27 cellular contexts compared by ENCODE assay signal in genomic region chr3:9878700-9879099, GRCh38. TPM values are rescaled to one million over a fixed set of nuclear protein-coding genes. Genes with fewer than 3 reads are reported as not detected.
A peak's percentile ranks its signal among the peaks of the same experiment; 100 is the strongest.
DNase-seq lines count a peak whose midpoint lies in the region; ATAC-seq and TF ChIP-seq lines count a peak whose summit lies in the region.
"Had no signal": no experiment of that assay in that cellular context is flagged by ENCODE, and none has a peak within 500 bp of the region (broad histone marks: within the 10 kb centered on the region; RNA-seq: fewer than 3 reads in every experiment).

No MANE protein-coding gene starts in this region.

- H3K27ac ChIP-seq in duodenal mucosa (ENCODE audit: low read depth, low read length) (no peak overlapping the region), stomach (peak overlapping the region in 2 of 5 donors; percentile 3 to 20)
- H3K27ac ChIP-seq: heart right ventricle, left lung had no signal

- H3K4me3 Mint-ChIP-seq in neural crest cell, result no peak overlapping the region
- H3K4me3 Mint-ChIP-seq: activated T-cell treated with anti-CD3 and anti-CD28 coated beads, Interleukin-2, amount 50 U/mL, for 4 hours; CD8-positive, alpha-beta memory T cell; natural killer cell treated with Interleukin-12 subunit alpha and Interleukin-12 subunit beta and Interleukin-15 and Interleukin-18, amount 100 ng/mL, for 72 hours had no signal

- peak; percentile 11 for DNase-seq in M059J (ENCODE audit: low read depth)
- no peak for DNase-seq in neural crest cell (ENCODE audit: low read depth, low spot score)
- peak; percentile 59 for DNase-seq in stomach
- DNase-seq in superior temporal gyrus (ENCODE audit: extremely low spot score), result no peak
- DNase-seq in HCEC 1CT, result no peak
- no peak for DNase-seq in activated gamma-delta T cell (lab: John Stamatoyannopoulos, UW)
- DNase-seq: activated CD4-positive, CD25-positive, alpha-beta regulatory T cell treated with anti-CD3 and anti-CD28 coated beads, Interleukin-2, amount 50 U/mL, for 72 hours; activated naive CD4-positive, alpha-beta T cell treated with Interleukin-2 at 50 U/mL for 16 hours; activated T-cell treated with anti-CD3 and anti-CD28 coated beads, Interleukin-2, amount 50 U/mL, for 4 hours; AML-193; amniotic stem cell; CD8-positive, alpha-beta memory T cell; DND-41; heart right ventricle; left lung; MM.1S; NCI-H82; SHP77; stimulated activated CD4-positive, alpha-beta T cell treated with anti-CD3 and anti-CD28 coated beads, Interleukin-2, amount 100 ng/mL, for 48 hours; stimulated activated naive CD8-positive, alpha-beta T cell treated with anti-CD3 and anti-CD28 coated beads, Interleukin-15, Interleukin-2, amounts not matched to agents 100 U/mL and 50 U/mL, for 24 hours had no signal

- intact Hi-C loops in stomach (cut with DNase I; ENCODE audit: low total_unique reads), result no loop called here

- peaks cover 5 to 11% of the 10 kb centered on the region in 2 donors for H3K4me1 ChIP-seq in duodenal mucosa (ENCODE audit: control insufficient read depth in 1 of 2, insufficient read depth in 2 of 2, low read length in 2 of 2)
- no peaks in the 10 kb centered on the region for H3K4me1 ChIP-seq in stomach
- H3K4me1 ChIP-seq: heart right ventricle, left lung had no signal

- TF ChIP-seq EP300 in stomach (IDR thresholded peaks at IDR 0.05), result no peak

- no peak for TF ChIP-seq POLR2A in stomach (IDR thresholded peaks at IDR 0.05)

- peaks cover 6% of the 10 kb centered on the region for H3K4me1 Mint-ChIP-seq in neural crest cell
- H3K4me1 Mint-ChIP-seq: CD8-positive, alpha-beta memory T cell had no signal

- H3K36me3 ChIP-seq in duodenal mucosa (ENCODE audit: control insufficient read depth in 1 of 2, insufficient read depth in 2 of 2, low read length in 2 of 2), result no peaks in the 10 kb centered on the region
- H3K36me3 ChIP-seq in stomach, result no peaks in the 10 kb centered on the region
- H3K36me3 ChIP-seq: heart right ventricle, left lung, tibial nerve had no signal

- peaks cover 6% of the 10 kb centered on the region for H3K27me3 Mint-ChIP-seq in neural crest cell (ENCODE audit: low read depth)
- H3K27me3 Mint-ChIP-seq: natural killer cell treated with Interleukin-12 subunit alpha and Interleukin-12 subunit beta and Interleukin-15 and Interleukin-18, amount 100 ng/mL, for 72 hours had no signal

- H3K9me3 ChIP-seq in duodenal mucosa (ENCODE audit: control insufficient read depth in 1 of 2, low read length in 2 of 2) (no peaks in the 10 kb centered on the region), stomach (no peaks in the 10 kb centered on the region)
- H3K9me3 ChIP-seq: heart right ventricle, left lung, tibial nerve had no signal

- H3K27ac Mint-ChIP-seq in neural crest cell (ENCODE audit: unreplicated experiment), result peak overlapping the region; percentile 69
- H3K27ac Mint-ChIP-seq: CD8-positive, alpha-beta memory T cell; natural killer cell treated with Interleukin-12 subunit alpha and Interleukin-12 subunit beta and Interleukin-15 and Interleukin-18, amount 100 ng/mL, for 72 hours had no signal

- H3K27me3 ChIP-seq in duodenal mucosa (ENCODE audit: control insufficient read depth in 1 of 2, insufficient read depth in 2 of 2, low read length in 2 of 2) (no peaks in the 10 kb centered on the region), stomach (no peaks in the 10 kb centered on the region)
- H3K27me3 ChIP-seq: heart right ventricle, left lung, tibial nerve had no signal

- H3K9me3 Mint-ChIP-seq in neural crest cell, result no peaks in the 10 kb centered on the region
- H3K9me3 Mint-ChIP-seq: activated T-cell treated with anti-CD3 and anti-CD28 coated beads, Interleukin-2, amount 50 U/mL, for 4 hours; CD8-positive, alpha-beta memory T cell; natural killer cell treated with Interleukin-12 subunit alpha and Interleukin-12 subunit beta and Interleukin-15 and Interleukin-18, amount 100 ng/mL, for 72 hours had no signal

- TF ChIP-seq CTCF in neural crest cell (conservative IDR thresholded peaks at IDR 0.05) (no peak), stomach (IDR thresholded peaks at IDR 0.05) (no peak)

- no peaks in the 10 kb centered on the region for H3K36me3 Mint-ChIP-seq in neural crest cell (ENCODE audit: low read depth)
- H3K36me3 Mint-ChIP-seq: CD8-positive, alpha-beta memory T cell; natural killer cell treated with Interleukin-12 subunit alpha and Interleukin-12 subunit beta and Interleukin-15 and Interleukin-18, amount 100 ng/mL, for 72 hours had no signal

- H3K9ac ChIP-seq in duodenal mucosa (ENCODE audit: low read depth in 1 of 2, low read length in 2 of 2), result peak overlapping the region in 1 of 2 donors; percentile 25

- WGBS in stomach, 5 donors, result 51 to 76% (median 58%) methylated on average over 4 to 5 of the region's 5 CpGs

- H3K4me3 ChIP-seq in duodenal mucosa (ENCODE audit: low read depth in 1 of 2, low read length in 2 of 2) (peak overlapping the region; percentile 9 to 58), stomach (no peak overlapping the region)
- H3K4me3 ChIP-seq: GM12878, heart right ventricle, left lung, tibial nerve had no signal

- ATAC-seq in HG03439 (IDR thresholded peaks at IDR 0.05; ENCODE audit: unreplicated experiment), result no peak
- ATAC-seq: activated T-cell treated with anti-CD3 and anti-CD28 coated beads, Interleukin-2, amount 50 U/mL, for 4 hours; left lung; natural killer cell treated with Interleukin-12 subunit alpha and Interleukin-12 subunit beta and Interleukin-15 and Interleukin-18, amount 100 ng/mL, for 72 hours; stimulated activated naive CD8-positive, alpha-beta T cell treated with anti-CD3 and anti-CD28 coated beads, Interleukin-15, Interleukin-2, amounts not matched to agents 100 U/mL and 50 U/mL, for 24 hours had no signal

RNA-seq across cellular contexts. Expression of gene CIDEC, which starts 1.4 kb away (rescaled TPM):
- total RNA-seq in M059J (2014; rRNA removed; shearing (Covaris generic)), result not detected in 2 replicates
- total RNA-seq in neural crest cell, result not detected in 2 replicates
- 1 to 10 TPM in 3 of 5 donors, not detected in 2; 1.5 to 3.3 (median 2.3) TPM for total RNA-seq in stomach
- 10 to 100 TPM in 1 of 3 donors, 1 to 10 TPM in 1, under 1 TPM in 1; 0.63 to 21.4 (median 1.7) TPM for polyA plus RNA-seq in stomach
- total RNA-seq: activated T-cell treated with anti-CD3 and anti-CD28 coated beads, Interleukin-2, amount 50 U/mL, for 4 hours; bronchial epithelial cell; CD8-positive, alpha-beta memory T cell; GM12878; left lung; natural killer cell treated with Interleukin-12 subunit alpha and Interleukin-12 subunit beta and Interleukin-15 and Interleukin-18, amount 100 ng/mL, for 72 hours; OCI-LY7 had no signal
- polyA plus RNA-seq: CD8-positive, alpha-beta memory T cell had no signal

RNA-seq across cellular contexts. Expression of gene JAGN1, which starts 11.7 kb away (rescaled TPM):
- 22.6 and 30.6 TPM in 2 replicates for total RNA-seq in M059J (2014; rRNA removed; shearing (Covaris generic))
- total RNA-seq in neural crest cell, result 41.1 TPM in 2 replicates
- 10 to 100 TPM in 3 of 5 donors, 1 to 10 TPM in 1, not detected in 1; 9.4 to 28.4 (median 20.7) TPM for total RNA-seq in stomach
- 10 to 100 TPM; 26.5 to 56.6 (median 37.7) TPM for polyA plus RNA-seq in stomach

RNA-seq across cellular contexts. Expression of gene IL17RE, which starts 23.9 kb away (rescaled TPM):
- total RNA-seq in M059J (2014; rRNA removed; shearing (Covaris generic)), result 0.05 and 0.15 TPM in 2 replicates
- total RNA-seq in neural crest cell (1.4 and 1.7 TPM in 2 replicates), stomach (100 to 1,000 TPM in 2 of 5 donors, 10 to 100 TPM in 3; 11.4 to 301 (median 60.1) TPM)
- 10 to 100 TPM; 10.3 to 22.0 (median 13.0) TPM for polyA plus RNA-seq in stomach

RNA-seq across cellular contexts. Expression of gene RPUSD3, which starts 34.9 kb away (rescaled TPM):
- total RNA-seq in M059J (2014; rRNA removed; shearing (Covaris generic)), result 22.3 and 34.8 TPM in 2 replicates
- total RNA-seq in neural crest cell (55.2 and 58.0 TPM in 2 replicates), stomach (10 to 100 TPM in 4 of 5 donors, 1 to 10 TPM in 1; 6.4 to 62.9 (median 19.3) TPM)
- 10 to 100 TPM; 28.0 to 30.9 (median 30.5) TPM for polyA plus RNA-seq in stomach

RNA-seq across cellular contexts. Expression of gene IL17RC, which starts 38.2 kb away (rescaled TPM):
- 26.4 and 29.5 TPM in 2 replicates for total RNA-seq in M059J (2014; rRNA removed; shearing (Covaris generic))
- total RNA-seq in neural crest cell, result 6.0 and 7.3 TPM in 2 replicates
- 100 to 1,000 TPM in 3 of 5 donors, 10 to 100 TPM in 2; 20.1 to 284 (median 111) TPM for total RNA-seq in stomach
- 10 to 100 TPM; 24.2 to 40.6 (median 25.5) TPM for polyA plus RNA-seq in stomach

Comparison
In these comparisons a context has a peak if more than half of its experiments do, and no peak if none do; other contexts are left out.
1. DNase-seq: peak in M059J (single experiment) and stomach (single experiment); none in neural crest cell (single experiment), superior temporal gyrus (single experiment), HCEC 1CT (single experiment) and activated gamma-delta T cell (single experiment).
2. H3K4me3 ChIP-seq: peak in duodenal mucosa (2 of 2); none in stomach (0 of 4).